ENCODE assay signal across 16 cellular contexts in genomic region chr17:31843382-31843780, GRCh38. TPM values are rescaled to one million over a fixed set of nuclear protein-coding genes. Genes with fewer than 3 reads are reported as not detected.
DNase-seq lines count a peak whose midpoint lies in the region; ATAC-seq and TF ChIP-seq lines count a peak whose summit lies in the region.
"Had no signal": no experiment of that assay in that cellular context is flagged by ENCODE, and none has a peak within 500 bp of the region (broad histone marks: within the 10 kb centered on the region; RNA-seq: fewer than 3 reads in every experiment).

No MANE protein-coding gene starts in this region.

- H3K27ac ChIP-seq in layer of hippocampus (ENCODE audit: low read depth, low read length), result peak overlapping the region; percentile 38
- H3K27ac ChIP-seq in stomach, result peak overlapping the region; percentile 31 to 69 (median 57)
- H3K27ac ChIP-seq: BLaER1, KMS-11 had no signal

- H3K4me3 ChIP-seq in cardiac fibroblast (replicated peaks in 1 of 2; ENCODE audit: low read depth in 2 of 2, low read length in 2 of 2) (no peak overlapping the region), stomach (no peak overlapping the region)
- H3K4me3 ChIP-seq: BLaER1, lung had no signal

- H3K27me3 ChIP-seq in layer of hippocampus (ENCODE audit: control insufficient read depth, insufficient read depth, low read length), result no peaks in the 10 kb centered on the region
- H3K27me3 ChIP-seq in stomach, result no peaks in the 10 kb centered on the region
- H3K27me3 ChIP-seq: BLaER1, upper lobe of left lung had no signal

- no peaks in the 10 kb centered on the region for H3K9me3 ChIP-seq in stomach
- H3K9me3 ChIP-seq: BLaER1, upper lobe of left lung had no signal

- intact Hi-C loops in stomach (cut with DNase I; ENCODE audit: low total_unique reads), result loop anchor here (5.0 to 10.0 kb wide), 2 partner anchors 286 to 409 kb away; no protein-coding TSS in a partner anchor

- ATAC-seq in GM21529 (IDR thresholded peaks at IDR 0.05; ENCODE audit: unreplicated experiment), result no peak
- no peak for ATAC-seq in HG03159 (IDR thresholded peaks at IDR 0.05; ENCODE audit: unreplicated experiment)
- ATAC-seq: effector memory CD8-positive, alpha-beta T cell had no signal

- no peaks in the 10 kb centered on the region for H3K36me3 ChIP-seq in stomach
- H3K36me3 ChIP-seq: BLaER1, upper lobe of left lung had no signal

- TF ChIP-seq EP300 in stomach (IDR thresholded peaks at IDR 0.05), result no peak

- peaks cover 16 to 29% (median 20%) of the 10 kb centered on the region in 4 donors for H3K4me1 ChIP-seq in stomach

- TF ChIP-seq CTCF in cardiac fibroblast (IDR thresholded peaks at IDR 0.05; ENCODE audit: low read depth, low read length) (no peak), stomach (IDR thresholded peaks at IDR 0.05) (no peak)

- TF ChIP-seq POLR2A in stomach (IDR thresholded peaks at IDR 0.05), result no peak

- DNase-seq in D341Med (ENCODE audit: low spot score) (peak; percentile 15), cardiac fibroblast (ENCODE audit: low read depth in 2 of 2) (peak; percentile 11 to 60), stomach (no peak), ecto neural progenitor cell (ENCODE audit: low spot score) (no peak), KBM-7 (no peak)
- DNase-seq: activated CD4-positive, alpha-beta T cell treated with anti-CD3 and anti-CD28 coated beads, Interleukin-2, amount 50 U/mL, for 4 hours; DMS79; effector memory CD8-positive, alpha-beta T cell; NCI-H1694 had no signal

- WGBS in stomach, 5 donors, result 18 to 49% (median 35%) methylated on average over 3 of the region's 3 CpGs

- in situ Hi-C loops in KBM-7 (cut with MboI; ENCODE audit: low pct_unique_long_range_greater_than_20kb, low sequenced_read_pairs), result loop anchor here (10.0 to 25.0 kb wide), 2 partner anchors 309 to 406 kb away; no protein-coding TSS in a partner anchor

RNA-seq across cellular contexts. Expression of gene COPRS, which starts 15.7 kb away (rescaled TPM):
- total RNA-seq in stomach, result 10 to 100 TPM; 22.8 to 61.4 (median 38.4) TPM
- polyA plus RNA-seq in stomach, result 10 to 100 TPM; 52.1 to 57.3 (median 56.0) TPM

RNA-seq across cellular contexts. Expression of gene UTP6, which starts 58.1 kb away (rescaled TPM):
- total RNA-seq in stomach, result 10 to 100 TPM in 4 of 5 donors, 1 to 10 TPM in 1; 4.1 to 61.3 (median 35.3) TPM
- 10 to 100 TPM; 24.2 to 49.6 (median 30.9) TPM for polyA plus RNA-seq in stomach

Comparison
In these comparisons a context has a peak if more than half of its experiments do, and no peak if none do; other contexts are left out.
1. DNase-seq: peak in D341Med (single experiment) and cardiac fibroblast (2 of 2); none in stomach (single experiment), ecto neural progenitor cell (single experiment) and KBM-7 (single experiment).